ENCODE assay signal across 1 cellular context in the genomic region with DNA sequence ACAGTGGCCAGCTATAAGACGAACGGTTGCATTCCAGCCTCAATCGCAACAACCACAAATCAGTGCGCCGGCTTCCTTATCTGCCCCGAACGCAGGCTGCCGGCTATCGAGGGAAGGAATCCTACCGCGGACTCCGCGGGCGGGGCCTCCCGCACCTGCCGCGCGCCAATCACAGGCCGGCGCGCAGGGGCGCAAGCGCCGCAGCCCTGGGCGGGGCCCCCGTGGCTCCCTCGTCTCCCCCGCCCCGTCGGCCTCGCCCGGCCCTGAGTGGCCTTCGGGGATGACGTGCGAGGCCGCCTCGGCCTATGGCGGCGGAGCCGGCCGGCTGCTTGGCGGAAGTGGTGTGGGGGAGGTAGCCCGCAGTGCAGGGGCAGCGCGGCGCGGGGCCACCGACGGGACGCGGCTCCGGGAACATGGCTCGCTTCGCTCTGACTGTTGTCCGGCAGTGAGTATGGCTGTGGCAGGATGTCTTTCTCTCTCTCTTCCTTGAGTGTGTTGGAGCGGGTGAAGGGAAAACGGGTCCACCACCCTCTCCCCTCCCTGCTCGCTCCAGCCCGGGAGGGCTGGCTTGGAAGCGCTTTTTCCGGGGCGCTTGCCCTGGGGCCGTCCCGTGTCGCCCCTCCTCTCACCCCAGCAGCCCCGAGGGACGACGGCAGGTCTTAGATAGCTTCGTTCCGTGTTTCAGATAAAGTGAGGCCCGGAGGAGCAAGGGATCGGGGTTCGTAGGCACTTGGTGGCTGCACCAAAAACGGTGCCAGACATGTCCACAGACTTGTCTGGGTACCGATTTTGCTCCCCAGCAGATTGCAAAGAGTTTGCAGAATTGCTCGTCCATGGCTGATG.
TF ChIP-seq lines count a peak whose summit lies in the region.

A gene with protein sequence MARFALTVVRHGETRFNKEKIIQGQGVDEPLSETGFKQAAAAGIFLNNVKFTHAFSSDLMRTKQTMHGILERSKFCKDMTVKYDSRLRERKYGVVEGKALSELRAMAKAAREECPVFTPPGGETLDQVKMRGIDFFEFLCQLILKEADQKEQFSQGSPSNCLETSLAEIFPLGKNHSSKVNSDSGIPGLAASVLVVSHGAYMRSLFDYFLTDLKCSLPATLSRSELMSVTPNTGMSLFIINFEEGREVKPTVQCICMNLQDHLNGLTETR (plus strand): TSS at position 355 of the 843 bp plus-strand sequence. CDS start 59 bp downstream, at position 414.

TF ChIP-seq in WTC11, 78 proteins besides CTCF, POLR2A, EP300 and RAD21 (continued from another document and continues in another):
- TF ChIP-seq, protein P1, sequence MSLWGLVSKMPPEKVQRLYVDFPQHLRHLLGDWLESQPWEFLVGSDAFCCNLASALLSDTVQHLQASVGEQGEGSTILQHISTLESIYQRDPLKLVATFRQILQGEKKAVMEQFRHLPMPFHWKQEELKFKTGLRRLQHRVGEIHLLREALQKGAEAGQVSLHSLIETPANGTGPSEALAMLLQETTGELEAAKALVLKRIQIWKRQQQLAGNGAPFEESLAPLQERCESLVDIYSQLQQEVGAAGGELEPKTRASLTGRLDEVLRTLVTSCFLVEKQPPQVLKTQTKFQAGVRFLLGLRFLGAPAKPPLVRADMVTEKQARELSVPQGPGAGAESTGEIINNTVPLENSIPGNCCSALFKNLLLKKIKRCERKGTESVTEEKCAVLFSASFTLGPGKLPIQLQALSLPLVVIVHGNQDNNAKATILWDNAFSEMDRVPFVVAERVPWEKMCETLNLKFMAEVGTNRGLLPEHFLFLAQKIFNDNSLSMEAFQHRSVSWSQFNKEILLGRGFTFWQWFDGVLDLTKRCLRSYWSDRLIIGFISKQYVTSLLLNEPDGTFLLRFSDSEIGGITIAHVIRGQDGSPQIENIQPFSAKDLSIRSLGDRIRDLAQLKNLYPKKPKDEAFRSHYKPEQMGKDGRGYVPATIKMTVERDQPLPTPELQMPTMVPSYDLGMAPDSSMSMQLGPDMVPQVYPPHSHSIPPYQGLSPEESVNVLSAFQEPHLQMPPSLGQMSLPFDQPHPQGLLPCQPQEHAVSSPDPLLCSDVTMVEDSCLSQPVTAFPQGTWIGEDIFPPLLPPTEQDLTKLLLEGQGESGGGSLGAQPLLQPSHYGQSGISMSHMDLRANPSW (CRISPR knock-in tag; conservative IDR thresholded peaks at IDR 0.05; ENCODE audit: low read depth): peak; percentile 84; the same call in 1 of the 2 replicates
- TF ChIP-seq ETV6 (CRISPR knock-in tag; IDR thresholded peaks at IDR 0.05) (peak; percentile 71), ESRRA (CRISPR knock-in tag; IDR thresholded peaks at IDR 0.05; ENCODE audit: borderline replicate concordance) (peak; percentile 12; the same call in 1 of the 2 replicates), GABPB1 (CRISPR knock-in tag; IDR thresholded peaks at IDR 0.05) (peak; percentile 50; the same call in 1 of the 2 replicates), NFYB (CRISPR knock-in tag; conservative IDR thresholded peaks at IDR 0.05; ENCODE audit: low read depth) (peak; percentile 80), ZNF396 (CRISPR knock-in tag; IDR thresholded peaks at IDR 0.05; ENCODE audit: borderline replicate concordance) (no peak), JUN (CRISPR knock-in tag; IDR thresholded peaks at IDR 0.05) (no peak), CBFB (CRISPR knock-in tag; IDR thresholded peaks at IDR 0.05; ENCODE audit: low read depth) (no peak), FOXK1 (CRISPR knock-in tag; IDR thresholded peaks at IDR 0.05) (peak; percentile 78), ZNF263 (CRISPR knock-in tag; IDR thresholded peaks at IDR 0.05; ENCODE audit: low read depth) (no peak), TEAD1 (CRISPR knock-in tag; IDR thresholded peaks at IDR 0.05) (no peak), SMAD3 (CRISPR knock-in tag; IDR thresholded peaks at IDR 0.05; ENCODE audit: borderline replicate concordance) (peak; percentile 20; the same call in 1 of the 2 replicates), SP1 (CRISPR knock-in tag; conservative IDR thresholded peaks at IDR 0.05) (peak; percentile 92), TP53 (CRISPR knock-in tag; IDR thresholded peaks at IDR 0.05) (peak; percentile 93), KAT7 (CRISPR knock-in tag; IDR thresholded peaks at IDR 0.05; ENCODE audit: borderline replicate concordance) (peak; percentile 33; the same call in 1 of the 2 replicates), ZNF138 (CRISPR knock-in tag; conservative IDR thresholded peaks at IDR 0.05) (peak; percentile 89), ZBTB21 (CRISPR knock-in tag; IDR thresholded peaks at IDR 0.05; ENCODE audit: borderline replicate concordance) (peak; percentile 51; the same call in 1 of the 2 replicates)
- TF ChIP-seq, protein P2, sequence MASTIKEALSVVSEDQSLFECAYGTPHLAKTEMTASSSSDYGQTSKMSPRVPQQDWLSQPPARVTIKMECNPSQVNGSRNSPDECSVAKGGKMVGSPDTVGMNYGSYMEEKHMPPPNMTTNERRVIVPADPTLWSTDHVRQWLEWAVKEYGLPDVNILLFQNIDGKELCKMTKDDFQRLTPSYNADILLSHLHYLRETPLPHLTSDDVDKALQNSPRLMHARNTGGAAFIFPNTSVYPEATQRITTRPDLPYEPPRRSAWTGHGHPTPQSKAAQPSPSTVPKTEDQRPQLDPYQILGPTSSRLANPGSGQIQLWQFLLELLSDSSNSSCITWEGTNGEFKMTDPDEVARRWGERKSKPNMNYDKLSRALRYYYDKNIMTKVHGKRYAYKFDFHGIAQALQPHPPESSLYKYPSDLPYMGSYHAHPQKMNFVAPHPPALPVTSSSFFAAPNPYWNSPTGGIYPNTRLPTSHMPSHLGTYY (CRISPR knock-in tag; IDR thresholded peaks at IDR 0.05): 0 out of 2 replicates have a peak, but pooled peaks have one; percentile 70
- TF ChIP-seq, protein P3, sequence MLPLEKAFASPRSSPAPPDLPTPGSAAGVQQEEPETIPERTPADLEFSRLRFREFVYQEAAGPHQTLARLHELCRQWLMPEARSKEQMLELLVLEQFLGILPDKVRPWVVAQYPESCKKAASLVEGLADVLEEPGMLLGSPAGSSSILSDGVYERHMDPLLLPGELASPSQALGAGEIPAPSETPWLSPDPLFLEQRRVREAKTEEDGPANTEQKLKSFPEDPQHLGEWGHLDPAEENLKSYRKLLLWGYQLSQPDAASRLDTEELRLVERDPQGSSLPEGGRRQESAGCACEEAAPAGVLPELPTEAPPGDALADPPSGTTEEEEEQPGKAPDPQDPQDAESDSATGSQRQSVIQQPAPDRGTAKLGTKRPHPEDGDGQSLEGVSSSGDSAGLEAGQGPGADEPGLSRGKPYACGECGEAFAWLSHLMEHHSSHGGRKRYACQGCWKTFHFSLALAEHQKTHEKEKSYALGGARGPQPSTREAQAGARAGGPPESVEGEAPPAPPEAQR (CRISPR knock-in tag; IDR thresholded peaks at IDR 0.05): no peak
- TF ChIP-seq, protein P4, sequence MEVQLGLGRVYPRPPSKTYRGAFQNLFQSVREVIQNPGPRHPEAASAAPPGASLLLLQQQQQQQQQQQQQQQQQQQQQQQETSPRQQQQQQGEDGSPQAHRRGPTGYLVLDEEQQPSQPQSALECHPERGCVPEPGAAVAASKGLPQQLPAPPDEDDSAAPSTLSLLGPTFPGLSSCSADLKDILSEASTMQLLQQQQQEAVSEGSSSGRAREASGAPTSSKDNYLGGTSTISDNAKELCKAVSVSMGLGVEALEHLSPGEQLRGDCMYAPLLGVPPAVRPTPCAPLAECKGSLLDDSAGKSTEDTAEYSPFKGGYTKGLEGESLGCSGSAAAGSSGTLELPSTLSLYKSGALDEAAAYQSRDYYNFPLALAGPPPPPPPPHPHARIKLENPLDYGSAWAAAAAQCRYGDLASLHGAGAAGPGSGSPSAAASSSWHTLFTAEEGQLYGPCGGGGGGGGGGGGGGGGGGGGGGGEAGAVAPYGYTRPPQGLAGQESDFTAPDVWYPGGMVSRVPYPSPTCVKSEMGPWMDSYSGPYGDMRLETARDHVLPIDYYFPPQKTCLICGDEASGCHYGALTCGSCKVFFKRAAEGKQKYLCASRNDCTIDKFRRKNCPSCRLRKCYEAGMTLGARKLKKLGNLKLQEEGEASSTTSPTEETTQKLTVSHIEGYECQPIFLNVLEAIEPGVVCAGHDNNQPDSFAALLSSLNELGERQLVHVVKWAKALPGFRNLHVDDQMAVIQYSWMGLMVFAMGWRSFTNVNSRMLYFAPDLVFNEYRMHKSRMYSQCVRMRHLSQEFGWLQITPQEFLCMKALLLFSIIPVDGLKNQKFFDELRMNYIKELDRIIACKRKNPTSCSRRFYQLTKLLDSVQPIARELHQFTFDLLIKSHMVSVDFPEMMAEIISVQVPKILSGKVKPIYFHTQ (CRISPR knock-in tag; IDR thresholded peaks at IDR 0.05): no peak
- TF ChIP-seq, protein P5, sequence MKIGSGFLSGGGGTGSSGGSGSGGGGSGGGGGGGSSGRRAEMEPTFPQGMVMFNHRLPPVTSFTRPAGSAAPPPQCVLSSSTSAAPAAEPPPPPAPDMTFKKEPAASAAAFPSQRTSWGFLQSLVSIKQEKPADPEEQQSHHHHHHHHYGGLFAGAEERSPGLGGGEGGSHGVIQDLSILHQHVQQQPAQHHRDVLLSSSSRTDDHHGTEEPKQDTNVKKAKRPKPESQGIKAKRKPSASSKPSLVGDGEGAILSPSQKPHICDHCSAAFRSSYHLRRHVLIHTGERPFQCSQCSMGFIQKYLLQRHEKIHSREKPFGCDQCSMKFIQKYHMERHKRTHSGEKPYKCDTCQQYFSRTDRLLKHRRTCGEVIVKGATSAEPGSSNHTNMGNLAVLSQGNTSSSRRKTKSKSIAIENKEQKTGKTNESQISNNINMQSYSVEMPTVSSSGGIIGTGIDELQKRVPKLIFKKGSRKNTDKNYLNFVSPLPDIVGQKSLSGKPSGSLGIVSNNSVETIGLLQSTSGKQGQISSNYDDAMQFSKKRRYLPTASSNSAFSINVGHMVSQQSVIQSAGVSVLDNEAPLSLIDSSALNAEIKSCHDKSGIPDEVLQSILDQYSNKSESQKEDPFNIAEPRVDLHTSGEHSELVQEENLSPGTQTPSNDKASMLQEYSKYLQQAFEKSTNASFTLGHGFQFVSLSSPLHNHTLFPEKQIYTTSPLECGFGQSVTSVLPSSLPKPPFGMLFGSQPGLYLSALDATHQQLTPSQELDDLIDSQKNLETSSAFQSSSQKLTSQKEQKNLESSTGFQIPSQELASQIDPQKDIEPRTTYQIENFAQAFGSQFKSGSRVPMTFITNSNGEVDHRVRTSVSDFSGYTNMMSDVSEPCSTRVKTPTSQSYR (CRISPR knock-in tag; IDR thresholded peaks at IDR 0.05): peak; percentile 38; the same call in 1 of the 2 replicates
- TF ChIP-seq, protein P6, sequence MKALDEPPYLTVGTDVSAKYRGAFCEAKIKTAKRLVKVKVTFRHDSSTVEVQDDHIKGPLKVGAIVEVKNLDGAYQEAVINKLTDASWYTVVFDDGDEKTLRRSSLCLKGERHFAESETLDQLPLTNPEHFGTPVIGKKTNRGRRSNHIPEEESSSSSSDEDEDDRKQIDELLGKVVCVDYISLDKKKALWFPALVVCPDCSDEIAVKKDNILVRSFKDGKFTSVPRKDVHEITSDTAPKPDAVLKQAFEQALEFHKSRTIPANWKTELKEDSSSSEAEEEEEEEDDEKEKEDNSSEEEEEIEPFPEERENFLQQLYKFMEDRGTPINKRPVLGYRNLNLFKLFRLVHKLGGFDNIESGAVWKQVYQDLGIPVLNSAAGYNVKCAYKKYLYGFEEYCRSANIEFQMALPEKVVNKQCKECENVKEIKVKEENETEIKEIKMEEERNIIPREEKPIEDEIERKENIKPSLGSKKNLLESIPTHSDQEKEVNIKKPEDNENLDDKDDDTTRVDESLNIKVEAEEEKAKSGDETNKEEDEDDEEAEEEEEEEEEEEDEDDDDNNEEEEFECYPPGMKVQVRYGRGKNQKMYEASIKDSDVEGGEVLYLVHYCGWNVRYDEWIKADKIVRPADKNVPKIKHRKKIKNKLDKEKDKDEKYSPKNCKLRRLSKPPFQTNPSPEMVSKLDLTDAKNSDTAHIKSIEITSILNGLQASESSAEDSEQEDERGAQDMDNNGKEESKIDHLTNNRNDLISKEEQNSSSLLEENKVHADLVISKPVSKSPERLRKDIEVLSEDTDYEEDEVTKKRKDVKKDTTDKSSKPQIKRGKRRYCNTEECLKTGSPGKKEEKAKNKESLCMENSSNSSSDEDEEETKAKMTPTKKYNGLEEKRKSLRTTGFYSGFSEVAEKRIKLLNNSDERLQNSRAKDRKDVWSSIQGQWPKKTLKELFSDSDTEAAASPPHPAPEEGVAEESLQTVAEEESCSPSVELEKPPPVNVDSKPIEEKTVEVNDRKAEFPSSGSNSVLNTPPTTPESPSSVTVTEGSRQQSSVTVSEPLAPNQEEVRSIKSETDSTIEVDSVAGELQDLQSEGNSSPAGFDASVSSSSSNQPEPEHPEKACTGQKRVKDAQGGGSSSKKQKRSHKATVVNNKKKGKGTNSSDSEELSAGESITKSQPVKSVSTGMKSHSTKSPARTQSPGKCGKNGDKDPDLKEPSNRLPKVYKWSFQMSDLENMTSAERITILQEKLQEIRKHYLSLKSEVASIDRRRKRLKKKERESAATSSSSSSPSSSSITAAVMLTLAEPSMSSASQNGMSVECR (CRISPR knock-in tag; IDR thresholded peaks at IDR 0.05; ENCODE audit: borderline replicate concordance): no peak; the same call in 1 of the 2 replicates
- TF ChIP-seq, protein P7, sequence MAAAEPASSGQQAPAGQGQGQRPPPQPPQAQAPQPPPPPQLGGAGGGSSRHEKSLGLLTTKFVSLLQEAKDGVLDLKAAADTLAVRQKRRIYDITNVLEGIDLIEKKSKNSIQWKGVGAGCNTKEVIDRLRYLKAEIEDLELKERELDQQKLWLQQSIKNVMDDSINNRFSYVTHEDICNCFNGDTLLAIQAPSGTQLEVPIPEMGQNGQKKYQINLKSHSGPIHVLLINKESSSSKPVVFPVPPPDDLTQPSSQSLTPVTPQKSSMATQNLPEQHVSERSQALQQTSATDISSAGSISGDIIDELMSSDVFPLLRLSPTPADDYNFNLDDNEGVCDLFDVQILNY (CRISPR knock-in tag; IDR thresholded peaks at IDR 0.05): peak; percentile 68
- TF ChIP-seq, protein P8, sequence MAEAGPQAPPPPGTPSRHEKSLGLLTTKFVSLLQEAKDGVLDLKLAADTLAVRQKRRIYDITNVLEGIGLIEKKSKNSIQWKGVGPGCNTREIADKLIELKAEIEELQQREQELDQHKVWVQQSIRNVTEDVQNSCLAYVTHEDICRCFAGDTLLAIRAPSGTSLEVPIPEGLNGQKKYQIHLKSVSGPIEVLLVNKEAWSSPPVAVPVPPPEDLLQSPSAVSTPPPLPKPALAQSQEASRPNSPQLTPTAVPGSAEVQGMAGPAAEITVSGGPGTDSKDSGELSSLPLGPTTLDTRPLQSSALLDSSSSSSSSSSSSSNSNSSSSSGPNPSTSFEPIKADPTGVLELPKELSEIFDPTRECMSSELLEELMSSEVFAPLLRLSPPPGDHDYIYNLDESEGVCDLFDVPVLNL (CRISPR knock-in tag; IDR thresholded peaks at IDR 0.05; ENCODE audit: borderline replicate concordance, low read depth): 0 out of 2 replicates have a peak, but pooled peaks have one; percentile 27
- TF ChIP-seq, protein P9, sequence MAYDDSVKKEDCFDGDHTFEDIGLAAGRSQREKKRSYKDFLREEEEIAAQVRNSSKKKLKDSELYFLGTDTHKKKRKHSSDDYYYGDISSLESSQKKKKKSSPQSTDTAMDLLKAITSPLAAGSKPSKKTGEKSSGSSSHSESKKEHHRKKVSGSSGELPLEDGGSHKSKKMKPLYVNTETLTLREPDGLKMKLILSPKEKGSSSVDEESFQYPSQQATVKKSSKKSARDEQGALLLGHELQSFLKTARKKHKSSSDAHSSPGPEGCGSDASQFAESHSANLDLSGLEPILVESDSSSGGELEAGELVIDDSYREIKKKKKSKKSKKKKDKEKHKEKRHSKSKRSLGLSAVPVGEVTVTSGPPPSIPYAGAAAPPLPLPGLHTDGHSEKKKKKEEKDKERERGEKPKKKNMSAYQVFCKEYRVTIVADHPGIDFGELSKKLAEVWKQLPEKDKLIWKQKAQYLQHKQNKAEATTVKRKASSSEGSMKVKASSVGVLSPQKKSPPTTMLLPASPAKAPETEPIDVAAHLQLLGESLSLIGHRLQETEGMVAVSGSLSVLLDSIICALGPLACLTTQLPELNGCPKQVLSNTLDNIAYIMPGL (CRISPR knock-in tag; IDR thresholded peaks at IDR 0.05): peak; percentile 42; the same call in 1 of the 2 replicates
